5 cellular contexts compared by ENCODE assay signal in the genomic region with DNA sequence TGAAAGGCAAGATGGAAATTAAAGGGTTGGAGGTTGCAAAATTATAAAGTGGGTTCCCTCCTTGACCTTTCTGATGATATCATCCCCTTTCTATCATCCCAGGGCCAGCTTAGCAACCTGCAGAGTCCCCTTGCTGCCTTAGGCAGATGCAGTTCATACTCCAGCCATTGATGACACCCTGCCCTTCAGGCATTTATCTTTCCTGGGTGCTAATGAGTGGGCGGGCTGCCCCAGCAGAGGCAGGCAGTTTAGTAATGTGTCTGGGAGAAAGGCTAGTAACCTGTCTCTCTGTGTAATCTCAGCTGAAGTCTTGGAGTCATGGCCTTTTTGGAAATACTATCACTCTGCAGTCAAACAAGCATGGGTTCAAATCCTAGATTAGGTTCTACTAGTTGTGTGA. TPM values are rescaled to one million over a fixed set of nuclear protein-coding genes. Genes with fewer than 3 reads are reported as not detected.
"Had no signal": no experiment of that assay in that cellular context is flagged by ENCODE, and none has a peak within 500 bp of the region (broad histone marks: within the 10 kb centered on the region; RNA-seq: fewer than 3 reads in every experiment).

No MANE protein-coding gene starts in this region.

- H3K4me3 Mint-ChIP-seq: H9 had no signal

- ATAC-seq: K562 had no signal

- H3K4me3 ChIP-seq: GM23248, K562 had no signal

- H3K9ac ChIP-seq: GM23248 had no signal

- H2AFZ ChIP-seq: GM23248 had no signal

- H3K27ac ChIP-seq: GM23248 had no signal

- DNase-seq: GM23248, H9, HCEC 1CT, IMR-90 had no signal

- H3K27ac Mint-ChIP-seq: H9 had no signal

RNA-seq across cellular contexts. Expression of a gene that starts 3.8 kb away (rescaled TPM):
- total RNA-seq: GM23248, K562 had no signal
- polyA plus RNA-seq: GM23248, K562 had no signal
